In the genomic region with DNA sequence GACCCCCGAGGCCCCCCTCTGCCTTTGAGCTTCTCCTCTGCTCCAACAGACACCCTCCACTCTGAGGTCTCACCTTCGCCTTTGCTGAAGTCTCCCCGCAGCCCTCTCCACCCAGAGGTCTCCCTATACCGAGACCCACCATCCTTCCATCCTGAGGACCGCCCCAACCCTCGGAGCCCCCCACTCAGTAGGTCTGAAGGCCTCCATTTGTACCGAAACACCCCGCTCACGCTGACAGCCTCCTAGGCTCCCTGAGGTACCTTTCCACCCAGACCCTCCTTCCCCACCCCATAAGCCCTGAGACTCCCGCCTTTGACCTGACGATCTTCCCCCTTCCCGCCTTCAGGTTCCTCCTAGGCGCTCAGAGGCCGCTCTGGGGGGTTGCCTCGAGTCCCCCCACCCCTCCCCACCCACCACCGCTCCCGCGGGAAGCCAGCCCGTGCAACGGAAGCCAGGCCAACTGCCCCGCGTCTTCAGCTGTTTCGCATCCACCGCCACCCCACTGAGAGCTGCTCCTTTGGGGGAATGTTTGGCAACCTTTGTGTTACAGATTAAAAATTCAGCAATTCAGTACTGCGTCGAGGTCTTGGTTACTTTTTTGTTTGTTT, we compare ENCODE assay signal across 1 cellular context.
TF ChIP-seq lines count a peak whose summit lies in the region.

No MANE protein-coding gene starts in this region.

TF ChIP-seq in WTC11, 78 proteins besides CTCF, POLR2A, EP300 and RAD21 (continued from another document):
- TF ChIP-seq, protein P1, sequence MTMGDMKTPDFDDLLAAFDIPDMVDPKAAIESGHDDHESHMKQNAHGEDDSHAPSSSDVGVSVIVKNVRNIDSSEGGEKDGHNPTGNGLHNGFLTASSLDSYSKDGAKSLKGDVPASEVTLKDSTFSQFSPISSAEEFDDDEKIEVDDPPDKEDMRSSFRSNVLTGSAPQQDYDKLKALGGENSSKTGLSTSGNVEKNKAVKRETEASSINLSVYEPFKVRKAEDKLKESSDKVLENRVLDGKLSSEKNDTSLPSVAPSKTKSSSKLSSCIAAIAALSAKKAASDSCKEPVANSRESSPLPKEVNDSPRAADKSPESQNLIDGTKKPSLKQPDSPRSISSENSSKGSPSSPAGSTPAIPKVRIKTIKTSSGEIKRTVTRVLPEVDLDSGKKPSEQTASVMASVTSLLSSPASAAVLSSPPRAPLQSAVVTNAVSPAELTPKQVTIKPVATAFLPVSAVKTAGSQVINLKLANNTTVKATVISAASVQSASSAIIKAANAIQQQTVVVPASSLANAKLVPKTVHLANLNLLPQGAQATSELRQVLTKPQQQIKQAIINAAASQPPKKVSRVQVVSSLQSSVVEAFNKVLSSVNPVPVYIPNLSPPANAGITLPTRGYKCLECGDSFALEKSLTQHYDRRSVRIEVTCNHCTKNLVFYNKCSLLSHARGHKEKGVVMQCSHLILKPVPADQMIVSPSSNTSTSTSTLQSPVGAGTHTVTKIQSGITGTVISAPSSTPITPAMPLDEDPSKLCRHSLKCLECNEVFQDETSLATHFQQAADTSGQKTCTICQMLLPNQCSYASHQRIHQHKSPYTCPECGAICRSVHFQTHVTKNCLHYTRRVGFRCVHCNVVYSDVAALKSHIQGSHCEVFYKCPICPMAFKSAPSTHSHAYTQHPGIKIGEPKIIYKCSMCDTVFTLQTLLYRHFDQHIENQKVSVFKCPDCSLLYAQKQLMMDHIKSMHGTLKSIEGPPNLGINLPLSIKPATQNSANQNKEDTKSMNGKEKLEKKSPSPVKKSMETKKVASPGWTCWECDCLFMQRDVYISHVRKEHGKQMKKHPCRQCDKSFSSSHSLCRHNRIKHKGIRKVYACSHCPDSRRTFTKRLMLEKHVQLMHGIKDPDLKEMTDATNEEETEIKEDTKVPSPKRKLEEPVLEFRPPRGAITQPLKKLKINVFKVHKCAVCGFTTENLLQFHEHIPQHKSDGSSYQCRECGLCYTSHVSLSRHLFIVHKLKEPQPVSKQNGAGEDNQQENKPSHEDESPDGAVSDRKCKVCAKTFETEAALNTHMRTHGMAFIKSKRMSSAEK (CRISPR knock-in tag; IDR thresholded peaks at IDR 0.05; ENCODE audit: borderline replicate concordance): no peak
- TF ChIP-seq NFATC4 (CRISPR knock-in tag; IDR thresholded peaks at IDR 0.05) (no peak), SMAD4 (CRISPR knock-in tag; IDR thresholded peaks at IDR 0.05) (no peak), TP53 (CRISPR knock-in tag; IDR thresholded peaks at IDR 0.05) (no peak), TCF7 (CRISPR knock-in tag; IDR thresholded peaks at IDR 0.05; ENCODE audit: low read depth) (no peak), ZNF396 (CRISPR knock-in tag; IDR thresholded peaks at IDR 0.05; ENCODE audit: borderline replicate concordance) (no peak), ELF4 (CRISPR knock-in tag; IDR thresholded peaks at IDR 0.05; ENCODE audit: low read depth) (no peak), EMX1 (CRISPR knock-in tag; IDR thresholded peaks at IDR 0.05) (no peak), TEAD4 (CRISPR knock-in tag; IDR thresholded peaks at IDR 0.05) (no peak), CREB1 (CRISPR knock-in tag; IDR thresholded peaks at IDR 0.05) (no peak), ZNF423 (CRISPR knock-in tag; IDR thresholded peaks at IDR 0.05) (no peak), RORB (CRISPR knock-in tag; IDR thresholded peaks at IDR 0.05) (no peak), ZNF263 (CRISPR knock-in tag; IDR thresholded peaks at IDR 0.05; ENCODE audit: low read depth) (no peak; the same call in 1 of the 2 replicates), CREM (CRISPR knock-in tag; IDR thresholded peaks at IDR 0.05) (no peak)
- TF ChIP-seq, protein P2, sequence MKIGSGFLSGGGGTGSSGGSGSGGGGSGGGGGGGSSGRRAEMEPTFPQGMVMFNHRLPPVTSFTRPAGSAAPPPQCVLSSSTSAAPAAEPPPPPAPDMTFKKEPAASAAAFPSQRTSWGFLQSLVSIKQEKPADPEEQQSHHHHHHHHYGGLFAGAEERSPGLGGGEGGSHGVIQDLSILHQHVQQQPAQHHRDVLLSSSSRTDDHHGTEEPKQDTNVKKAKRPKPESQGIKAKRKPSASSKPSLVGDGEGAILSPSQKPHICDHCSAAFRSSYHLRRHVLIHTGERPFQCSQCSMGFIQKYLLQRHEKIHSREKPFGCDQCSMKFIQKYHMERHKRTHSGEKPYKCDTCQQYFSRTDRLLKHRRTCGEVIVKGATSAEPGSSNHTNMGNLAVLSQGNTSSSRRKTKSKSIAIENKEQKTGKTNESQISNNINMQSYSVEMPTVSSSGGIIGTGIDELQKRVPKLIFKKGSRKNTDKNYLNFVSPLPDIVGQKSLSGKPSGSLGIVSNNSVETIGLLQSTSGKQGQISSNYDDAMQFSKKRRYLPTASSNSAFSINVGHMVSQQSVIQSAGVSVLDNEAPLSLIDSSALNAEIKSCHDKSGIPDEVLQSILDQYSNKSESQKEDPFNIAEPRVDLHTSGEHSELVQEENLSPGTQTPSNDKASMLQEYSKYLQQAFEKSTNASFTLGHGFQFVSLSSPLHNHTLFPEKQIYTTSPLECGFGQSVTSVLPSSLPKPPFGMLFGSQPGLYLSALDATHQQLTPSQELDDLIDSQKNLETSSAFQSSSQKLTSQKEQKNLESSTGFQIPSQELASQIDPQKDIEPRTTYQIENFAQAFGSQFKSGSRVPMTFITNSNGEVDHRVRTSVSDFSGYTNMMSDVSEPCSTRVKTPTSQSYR (CRISPR knock-in tag; IDR thresholded peaks at IDR 0.05): no peak
- TF ChIP-seq, protein P3, sequence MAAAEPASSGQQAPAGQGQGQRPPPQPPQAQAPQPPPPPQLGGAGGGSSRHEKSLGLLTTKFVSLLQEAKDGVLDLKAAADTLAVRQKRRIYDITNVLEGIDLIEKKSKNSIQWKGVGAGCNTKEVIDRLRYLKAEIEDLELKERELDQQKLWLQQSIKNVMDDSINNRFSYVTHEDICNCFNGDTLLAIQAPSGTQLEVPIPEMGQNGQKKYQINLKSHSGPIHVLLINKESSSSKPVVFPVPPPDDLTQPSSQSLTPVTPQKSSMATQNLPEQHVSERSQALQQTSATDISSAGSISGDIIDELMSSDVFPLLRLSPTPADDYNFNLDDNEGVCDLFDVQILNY (CRISPR knock-in tag; IDR thresholded peaks at IDR 0.05): no peak; the same call in 1 of the 2 replicates
